25 cellular contexts compared by ENCODE assay signal in the genomic region with DNA sequence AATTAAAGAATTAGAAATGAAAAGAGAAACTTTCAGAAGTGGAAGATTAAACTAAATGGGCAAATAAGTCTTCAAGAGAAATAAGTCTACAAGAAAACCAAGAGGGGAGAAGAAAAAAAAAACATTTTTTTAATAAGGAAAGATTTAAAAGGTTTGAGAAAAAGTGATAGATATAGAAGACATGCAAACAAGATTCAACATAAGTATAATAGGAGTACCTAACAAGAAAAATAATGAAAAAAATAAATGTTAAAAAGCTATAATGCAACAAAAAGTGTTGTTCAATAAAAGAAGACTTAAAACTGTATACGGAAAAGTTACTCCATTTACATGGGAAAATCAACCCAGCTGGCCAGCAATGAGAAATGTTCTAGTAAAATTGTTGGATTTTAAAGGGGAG.
"Had no signal": no experiment of that assay in that cellular context is flagged by ENCODE, and none has a peak within 500 bp of the region (broad histone marks: within the 10 kb centered on the region; RNA-seq: fewer than 3 reads in every experiment).

No MANE protein-coding gene starts in this region.

- H3K36me3 ChIP-seq: colonic mucosa, gastrocnemius medialis, left lung, lower lobe of right lung had no signal

- FAIRE-seq: endometrium, islet of Langerhans had no signal

- DNase-seq: colonic mucosa; cortex of kidney; effector CD8-positive, alpha-beta T cell; effector memory CD8-positive, alpha-beta T cell; endodermal cell; erythroblast; esophagus squamous epithelium; foreskin fibroblast; foreskin melanocyte; gastrocnemius medialis; glutamatergic neuron; head of caudate nucleus; heart right ventricle; hippocampal formation; left cardiac atrium; left lung; left ventricle myocardium superior; lower lobe of right lung; mesenchymal stem cell; midbrain; naive thymus-derived CD4-positive, alpha-beta T cell had no signal

- H3K9me3 ChIP-seq: colonic mucosa had no signal

- H3K4me1 ChIP-seq: colonic mucosa, esophagus squamous epithelium, gastrocnemius medialis, heart right ventricle, left lung, lower lobe of right lung had no signal

- ATAC-seq: effector memory CD8-positive, alpha-beta T cell; esophagus mucosa; gastrocnemius medialis; heart right ventricle; left cardiac atrium; left lung; left ventricle myocardium superior; naive thymus-derived CD4-positive, alpha-beta T cell had no signal

- H3K4me3 ChIP-seq: colonic mucosa, esophagus squamous epithelium, gastrocnemius medialis, heart right ventricle, left lung, lower lobe of right lung had no signal

- H3K27ac ChIP-seq: colonic mucosa, epithelial cell of prostate, esophagus squamous epithelium, gastrocnemius medialis, heart right ventricle, left lung, lower lobe of right lung had no signal
